In the genomic region with DNA sequence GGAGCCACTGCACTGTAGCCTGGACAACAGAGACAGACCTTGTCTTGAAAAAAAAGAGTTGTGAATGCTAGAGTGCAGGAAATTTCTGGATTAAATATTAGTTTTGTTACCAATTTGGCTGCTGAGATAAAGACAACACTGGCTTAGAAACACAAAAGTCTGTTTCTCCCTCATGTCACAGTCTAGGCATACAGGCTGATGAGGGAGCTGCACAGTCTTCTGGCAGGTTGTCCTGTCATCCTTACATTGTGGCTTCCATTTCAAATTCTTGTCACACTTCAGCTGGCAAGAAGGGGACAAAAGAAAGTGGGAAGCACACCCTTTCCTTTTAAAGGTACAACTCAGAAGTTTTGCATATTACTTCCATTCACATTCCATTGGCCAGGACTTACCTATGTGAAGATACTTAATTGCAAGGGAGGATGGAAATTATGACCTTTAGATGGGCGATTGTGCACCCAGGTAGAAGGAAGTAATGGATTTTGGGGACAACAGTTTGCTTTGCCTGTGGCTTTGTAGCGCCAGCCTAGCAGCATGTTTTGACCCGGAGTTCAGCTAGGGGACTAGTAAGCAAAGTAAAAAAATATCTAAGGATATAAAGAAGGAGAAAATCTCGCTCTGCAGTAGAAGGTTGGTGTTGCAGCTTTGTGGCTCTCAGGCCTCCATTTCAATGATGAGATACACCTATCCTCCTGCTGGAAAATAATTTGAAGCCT, we compare ENCODE assay signal across 30 cellular contexts.
"Had no signal": no experiment of that assay in that cellular context is flagged by ENCODE, and none has a peak within 500 bp of the region (broad histone marks: within the 10 kb centered on the region; RNA-seq: fewer than 3 reads in every experiment).

No MANE protein-coding gene starts in this region.

- FAIRE-seq: keratinocyte, urothelium cell line had no signal

- ATAC-seq: esophagus mucosa; gastrocnemius medialis; left ventricle myocardium superior; lower lobe of right lung; mucosa of descending colon; naive thymus-derived CD4-positive, alpha-beta T cell; stimulated activated memory B cell treated with anti-CD40 and anti-IgM and Interleukin-4, amounts not matched to agents 10 μg/mL and 1 μg/mL and 100 μg/mL, for 72 hours; stimulated activated naive CD8-positive, alpha-beta T cell treated with anti-CD3 and anti-CD28 coated beads, Interleukin-15, Interleukin-2, amounts not matched to agents 100 U/mL and 50 U/mL, for 24 hours had no signal

- H3K9me3 ChIP-seq: colonic mucosa, gastrocnemius medialis, lower lobe of right lung, mucosa of descending colon, prostate gland, right atrium auricular region, spleen, testis, tibial artery, upper lobe of left lung had no signal

- H3K27me3 ChIP-seq: colonic mucosa, gastrocnemius medialis, neural progenitor cell, right atrium auricular region, spleen, testis, tibial artery, upper lobe of left lung had no signal

- H3K27me3 Mint-ChIP-seq: dendritic cell treated with granulocyte-macrophage colony-stimulating factor and Interleukin-4, amounts not matched to agents 40 ng/mL and 50 ng/mL, for 4 days had no signal

- H3K27ac Mint-ChIP-seq: dendritic cell treated with granulocyte-macrophage colony-stimulating factor and Interleukin-4, amounts not matched to agents 40 ng/mL and 50 ng/mL, for 4 days; endodermal cell; memory B cell; naive thymus-derived CD4-positive, alpha-beta T cell; neural progenitor cell; stimulated activated memory B cell treated with anti-CD40 and anti-IgM and Interleukin-4, amounts not matched to agents 10 μg/mL and 1 μg/mL and 100 μg/mL, for 72 hours had no signal

- H3K4me3 Mint-ChIP-seq: dendritic cell treated with granulocyte-macrophage colony-stimulating factor and Interleukin-4, amounts not matched to agents 40 ng/mL and 50 ng/mL, for 4 days; endodermal cell; memory B cell; naive thymus-derived CD4-positive, alpha-beta T cell; nephron; neural progenitor cell; stimulated activated memory B cell treated with anti-CD40 and anti-IgM and Interleukin-4, amounts not matched to agents 10 μg/mL and 1 μg/mL and 100 μg/mL, for 72 hours had no signal

- H3K9me3 Mint-ChIP-seq: dendritic cell treated with granulocyte-macrophage colony-stimulating factor and Interleukin-4, amounts not matched to agents 40 ng/mL and 50 ng/mL, for 4 days; endodermal cell; memory B cell; naive thymus-derived CD4-positive, alpha-beta T cell; nephron; neural progenitor cell; stimulated activated memory B cell treated with anti-CD40 and anti-IgM and Interleukin-4, amounts not matched to agents 10 μg/mL and 1 μg/mL and 100 μg/mL, for 72 hours had no signal

- H3K4me2 ChIP-seq: neural progenitor cell had no signal

- DNase-seq: colonic mucosa; effector CD8-positive, alpha-beta T cell; endodermal cell; foreskin fibroblast; gastrocnemius medialis; head of caudate nucleus; left ventricle myocardium superior; lower lobe of right lung; mucosa of descending colon; naive thymus-derived CD4-positive, alpha-beta T cell; spleen; stimulated activated CD4-positive, alpha-beta T cell treated with anti-CD3 and anti-CD28 coated beads, Interleukin-4, amount 100 ng/mL, for 4 hours; stimulated activated naive CD8-positive, alpha-beta T cell treated with anti-CD3 and anti-CD28 coated beads, Interleukin-15, Interleukin-2, amounts not matched to agents 100 U/mL and 50 U/mL, for 24 hours; substantia nigra; testis; tibial artery; upper lobe of left lung had no signal

- H3K9ac ChIP-seq: neural progenitor cell, parathyroid adenoma had no signal

- H3K4me1 Mint-ChIP-seq: memory B cell; naive thymus-derived CD4-positive, alpha-beta T cell; stimulated activated memory B cell treated with anti-CD40 and anti-IgM and Interleukin-4, amounts not matched to agents 10 μg/mL and 1 μg/mL and 100 μg/mL, for 72 hours had no signal

- H2AFZ ChIP-seq: neural progenitor cell, parathyroid adenoma had no signal

- H3K4me1 ChIP-seq: colonic mucosa, prostate gland had no signal

- H3K36me3 ChIP-seq: colonic mucosa, gastrocnemius medialis, lower lobe of right lung, neural progenitor cell, prostate gland, right atrium auricular region, spleen, tibial artery, upper lobe of left lung had no signal

- H3K4me3 ChIP-seq: colonic mucosa, gastrocnemius medialis, lower lobe of right lung, mucosa of descending colon, neural progenitor cell, prostate gland, right atrium auricular region, skin epidermis, spleen, testis, tibial artery, upper lobe of left lung had no signal

- H3K36me3 Mint-ChIP-seq: stimulated activated memory B cell treated with anti-CD40 and anti-IgM and Interleukin-4, amounts not matched to agents 10 μg/mL and 1 μg/mL and 100 μg/mL, for 72 hours had no signal

- H3K27ac ChIP-seq: colonic mucosa, epithelial cell of prostate, gastrocnemius medialis, lower lobe of right lung, neural progenitor cell, prostate gland, right atrium auricular region, skin epidermis, spleen, testis, tibial artery, upper lobe of left lung had no signal
